In genomic region chrX:65667503-65668355, GRCh38 we compare ENCODE assay signal across 8 cellular contexts. TPM values are rescaled to one million over a fixed set of nuclear protein-coding genes. Genes with fewer than 3 reads are reported as not detected.
DNase-seq lines count a peak whose midpoint lies in the region; ATAC-seq, FAIRE-seq and TF ChIP-seq lines count a peak whose summit lies in the region.

TSS of gene MSN (plus strand) at chrX:65667654. CDS start at chrX:65667842, 188 bp downstream.

- peak within 1 kb of the TSS; percentile 82 to 98 (median 95) for H3K27ac ChIP-seq in BLaER1 treated with 17β-estradiol and CSF1 and Interleukin-3, amounts not matched to agents 10 nM and 100 nM

- peaks cover 28 to 37% (median 34%) of the 10 kb centered on the region in 10 experiments for H3K4me1 ChIP-seq in BLaER1 treated with 17β-estradiol and CSF1 and Interleukin-3, amounts not matched to agents 10 nM and 100 nM
- H3K4me1 ChIP-seq in adipocyte (ENCODE audit: control insufficient read depth, insufficient read depth, low read length), result peaks cover 24% of the 10 kb centered on the region

- peak within 1 kb of the TSS; percentile 87 to 98 (median 96) for H3K9ac ChIP-seq in BLaER1 treated with 17β-estradiol and CSF1 and Interleukin-3, amounts not matched to agents 10 nM and 100 nM
- H3K9ac ChIP-seq in adipocyte (ENCODE audit: low read length), result peak within 1 kb of the TSS; percentile 97

- H3K27me3 ChIP-seq in BLaER1 treated with 17β-estradiol and CSF1 and Interleukin-3, amounts not matched to agents 10 nM and 100 nM, result peaks cover 17 to 49% (median 39%) of the 10 kb centered on the region in 11 experiments
- no peaks in the 10 kb centered on the region for H3K27me3 ChIP-seq in adipocyte (replicated peaks; ENCODE audit: control insufficient read depth, insufficient read depth, low read length)

- H3K4me2 ChIP-seq in BLaER1 treated with 17β-estradiol and CSF1 and Interleukin-3, amounts not matched to agents 10 nM and 100 nM, result peak within 1 kb of the TSS; percentile 54 to 86 (median 76)

- peaks cover 0 to 16% (median 8%) of the 10 kb centered on the region in 11 experiments; a peak in 14 of 22 replicates for H3K9me3 ChIP-seq in BLaER1 treated with 17β-estradiol and CSF1 and Interleukin-3, amounts not matched to agents 10 nM and 100 nM (replicated peaks in 1 of 11)
- no peaks in the 10 kb centered on the region for H3K9me3 ChIP-seq in adipocyte (ENCODE audit: control insufficient read depth, low read length)

- peak; percentile 73 for ATAC-seq in GM19395 (IDR thresholded peaks at IDR 0.05; ENCODE audit: unreplicated experiment)
- peak; percentile 71 for ATAC-seq in HG03521 (IDR thresholded peaks at IDR 0.05; ENCODE audit: unreplicated experiment)
- peak; percentile 93 for ATAC-seq in left ventricle myocardium superior

- peak; percentile 31 for TF ChIP-seq CTCF in retinal pigment epithelial cell (conservative IDR thresholded peaks at IDR 0.05; ENCODE audit: low read depth, low read length)
- TF ChIP-seq CTCF in D721Med (IDR thresholded peaks at IDR 0.05; ENCODE audit: insufficient read depth, missing control alignments), result no peak

- peak within 1 kb of the TSS; percentile 79 to 89 (median 82) for H3K4me3 ChIP-seq in BLaER1 treated with 17β-estradiol and CSF1 and Interleukin-3, amounts not matched to agents 10 nM and 100 nM
- peak within 1 kb of the TSS; percentile 91 for H3K4me3 ChIP-seq in adipocyte (ENCODE audit: low read length)
- H3K4me3 ChIP-seq in retinal pigment epithelial cell (ENCODE audit: low read length), result peak within 1 kb of the TSS; percentile 78

- DNase-seq in SW480 (ENCODE audit: low spot score) (peak; percentile 70), adipocyte (ENCODE audit: low read depth) (peak; percentile 77), left ventricle myocardium superior (peak; percentile 89), retinal pigment epithelial cell (ENCODE audit: low read depth) (no peak), D721Med (ENCODE audit: insufficient read length, low spot score) (no peak)

- intact Hi-C loops in left ventricle myocardium superior (cut with micrococcal nuclease), result no loop called here

- H3K36me3 ChIP-seq in BLaER1 treated with 17β-estradiol and CSF1 and Interleukin-3, amounts not matched to agents 10 nM and 100 nM, result peaks cover 4 to 29% (median 18%) of the 10 kb centered on the region in 11 experiments; a peak in 18 of 22 replicates
- peaks cover 2% of the 10 kb centered on the region for H3K36me3 ChIP-seq in adipocyte (ENCODE audit: control insufficient read depth, insufficient read depth, low read length, severe bottlenecking)

- H4K20me1 ChIP-seq in BLaER1 treated with 17β-estradiol and CSF1 and Interleukin-3, amounts not matched to agents 10 nM and 100 nM, result peaks cover 17 to 47% (median 19%) of the 10 kb centered on the region in 11 experiments; a peak in 21 of 22 replicates

- no peak for FAIRE-seq in D721Med (lab: Jason Lieb, UNC)

RNA-seq across cellular contexts. Expression of gene MSN, which starts in this region (rescaled TPM):
- 91.2 TPM for total RNA-seq in left ventricle myocardium superior

Comparison
In these comparisons a context has a peak if more than half of its experiments do, and no peak if none do; other contexts are left out.
1. DNase-seq: peak in SW480 (single experiment), adipocyte (single experiment) and left ventricle myocardium superior (single experiment); none in retinal pigment epithelial cell (single experiment) and D721Med (single experiment).
2. Peak in every context shown above with its lines, with median percentiles within 50 percentile points of each other: H3K4me3 ChIP-seq and ATAC-seq.